1 cellular context compared by ENCODE assay signal in the genomic region with DNA sequence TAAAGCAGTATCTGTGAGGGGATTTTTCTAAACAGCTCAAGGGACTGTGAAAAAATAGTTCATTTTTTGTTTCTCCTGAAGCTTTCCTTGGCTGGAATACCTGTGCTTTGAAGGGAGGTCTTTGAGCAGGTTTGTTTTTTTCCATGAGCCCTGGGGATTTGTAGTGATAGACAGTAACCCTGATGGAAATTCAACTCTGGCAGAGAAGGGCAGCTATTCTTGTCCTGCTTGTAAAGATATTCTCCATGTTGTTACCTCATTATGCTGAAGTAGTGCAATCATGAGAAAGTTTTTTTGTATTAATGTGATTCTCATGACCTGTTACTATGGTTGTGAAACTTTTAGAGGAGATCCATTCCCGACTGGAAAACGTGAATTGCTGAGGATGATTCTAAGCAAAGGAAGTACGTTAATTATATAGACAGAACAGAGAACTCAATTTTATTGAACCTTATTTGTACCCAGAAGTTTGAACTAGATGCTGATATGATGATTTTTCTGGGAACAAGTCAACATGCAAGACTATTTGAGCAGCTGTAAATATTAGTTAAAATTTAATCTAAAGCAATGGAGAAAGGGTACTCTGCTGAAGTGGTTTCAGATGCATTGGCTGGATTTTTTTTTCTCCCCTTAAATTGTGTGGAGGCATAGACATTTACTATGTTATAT.
TF ChIP-seq lines count a peak whose summit lies in the region.

No MANE protein-coding gene starts in this region.

TF ChIP-seq in K562, 482 proteins besides CTCF, POLR2A, EP300 and RAD21 (continued from another document):
- TF ChIP-seq, protein P1, sequence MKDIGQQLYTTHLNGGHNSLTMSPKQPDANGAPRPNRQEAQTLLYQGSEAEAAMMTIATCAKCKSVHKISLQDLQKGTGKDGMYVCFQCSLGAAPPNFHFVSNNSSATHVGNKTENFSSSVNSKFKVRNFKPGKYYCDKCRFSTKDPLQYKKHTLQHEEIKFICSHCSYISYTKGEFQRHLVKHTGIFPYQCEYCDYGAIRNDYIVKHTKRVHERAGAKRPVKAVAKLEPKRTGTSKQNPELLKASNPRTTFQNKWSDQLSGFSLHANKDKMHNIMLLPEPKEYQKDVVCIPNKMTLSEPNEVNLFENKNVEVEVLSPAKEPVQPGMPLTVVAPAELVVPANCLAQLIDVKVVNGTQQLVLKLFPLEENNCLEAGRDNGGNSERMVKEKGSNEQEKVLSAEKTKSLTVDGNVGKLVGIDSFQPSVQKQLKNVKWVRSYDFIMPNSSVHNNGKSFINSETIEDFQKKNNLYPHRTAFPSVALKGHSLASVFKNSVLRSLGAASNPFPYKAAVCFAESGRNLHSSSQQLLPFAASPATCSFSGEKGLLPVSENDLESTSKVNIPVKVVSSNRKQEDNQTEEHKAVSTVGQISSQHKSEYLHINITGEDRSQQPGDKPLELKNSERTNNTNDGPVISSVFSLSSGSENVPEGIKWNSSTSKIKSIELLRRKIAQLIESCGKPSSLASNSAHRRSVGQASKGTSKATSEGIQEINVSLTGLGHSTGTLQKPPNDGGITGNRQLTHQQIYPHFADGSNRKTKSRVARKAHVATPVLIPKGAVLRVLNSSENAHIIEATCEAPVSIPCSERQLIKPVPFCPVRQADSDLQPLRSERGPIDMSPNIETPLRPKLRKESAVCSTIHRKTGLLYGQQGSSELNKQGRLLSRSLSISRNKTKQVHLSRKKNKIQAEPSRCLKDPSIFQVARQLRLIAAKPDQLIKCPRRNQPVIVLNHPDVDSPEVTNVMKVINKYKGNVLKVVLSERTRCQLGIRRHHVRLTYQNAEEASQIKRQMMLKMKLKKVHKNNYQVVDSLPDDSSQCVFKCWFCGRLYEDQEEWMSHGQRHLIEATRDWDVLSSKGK (CRISPR knock-in tag; IDR thresholded peaks at IDR 0.05): no peak
- TF ChIP-seq ZNF212 (CRISPR knock-in tag; IDR thresholded peaks at IDR 0.05): no peak
- TF ChIP-seq U2AF1 (optimal IDR thresholded peaks at IDR 0.05; ENCODE audit: low read depth, low read length): no peak
- no peak for TF ChIP-seq PHB2 (IDR thresholded peaks at IDR 0.05; ENCODE audit: low read depth)
- TF ChIP-seq CBFA2T3 (IDR thresholded peaks at IDR 0.05): no peak
- TF ChIP-seq NR2F6 (CRISPR knock-in tag; IDR thresholded peaks at IDR 0.05): no peak
- TF ChIP-seq BMI1 (IDR thresholded peaks at IDR 0.05; ENCODE audit: low read length): no peak
- TF ChIP-seq, protein P2, sequence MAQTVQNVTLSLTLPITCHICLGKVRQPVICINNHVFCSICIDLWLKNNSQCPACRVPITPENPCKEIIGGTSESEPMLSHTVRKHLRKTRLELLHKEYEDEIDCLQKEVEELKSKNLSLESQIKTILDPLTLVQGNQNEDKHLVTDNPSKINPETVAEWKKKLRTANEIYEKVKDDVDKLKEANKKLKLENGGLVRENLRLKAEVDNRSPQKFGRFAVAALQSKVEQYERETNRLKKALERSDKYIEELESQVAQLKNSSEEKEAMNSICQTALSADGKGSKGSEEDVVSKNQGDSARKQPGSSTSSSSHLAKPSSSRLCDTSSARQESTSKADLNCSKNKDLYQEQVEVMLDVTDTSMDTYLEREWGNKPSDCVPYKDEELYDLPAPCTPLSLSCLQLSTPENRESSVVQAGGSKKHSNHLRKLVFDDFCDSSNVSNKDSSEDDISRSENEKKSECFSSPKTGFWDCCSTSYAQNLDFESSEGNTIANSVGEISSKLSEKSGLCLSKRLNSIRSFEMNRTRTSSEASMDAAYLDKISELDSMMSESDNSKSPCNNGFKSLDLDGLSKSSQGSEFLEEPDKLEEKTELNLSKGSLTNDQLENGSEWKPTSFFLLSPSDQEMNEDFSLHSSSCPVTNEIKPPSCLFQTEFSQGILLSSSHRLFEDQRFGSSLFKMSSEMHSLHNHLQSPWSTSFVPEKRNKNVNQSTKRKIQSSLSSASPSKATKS (CRISPR knock-in tag; IDR thresholded peaks at IDR 0.05): no peak
- TF ChIP-seq, protein P3, sequence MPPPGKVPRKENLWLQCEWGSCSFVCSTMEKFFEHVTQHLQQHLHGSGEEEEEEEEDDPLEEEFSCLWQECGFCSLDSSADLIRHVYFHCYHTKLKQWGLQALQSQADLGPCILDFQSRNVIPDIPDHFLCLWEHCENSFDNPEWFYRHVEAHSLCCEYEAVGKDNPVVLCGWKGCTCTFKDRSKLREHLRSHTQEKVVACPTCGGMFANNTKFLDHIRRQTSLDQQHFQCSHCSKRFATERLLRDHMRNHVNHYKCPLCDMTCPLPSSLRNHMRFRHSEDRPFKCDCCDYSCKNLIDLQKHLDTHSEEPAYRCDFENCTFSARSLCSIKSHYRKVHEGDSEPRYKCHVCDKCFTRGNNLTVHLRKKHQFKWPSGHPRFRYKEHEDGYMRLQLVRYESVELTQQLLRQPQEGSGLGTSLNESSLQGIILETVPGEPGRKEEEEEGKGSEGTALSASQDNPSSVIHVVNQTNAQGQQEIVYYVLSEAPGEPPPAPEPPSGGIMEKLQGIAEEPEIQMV (tag; conservative IDR thresholded peaks at IDR 0.05; ENCODE audit: low read depth): no peak
- no peak for TF ChIP-seq NELFE (IDR thresholded peaks at IDR 0.05; ENCODE audit: insufficient read depth, insufficient read length)
- TF ChIP-seq BCL6 (CRISPR knock-in tag; IDR thresholded peaks at IDR 0.05): no peak
- TF ChIP-seq, protein P4, sequence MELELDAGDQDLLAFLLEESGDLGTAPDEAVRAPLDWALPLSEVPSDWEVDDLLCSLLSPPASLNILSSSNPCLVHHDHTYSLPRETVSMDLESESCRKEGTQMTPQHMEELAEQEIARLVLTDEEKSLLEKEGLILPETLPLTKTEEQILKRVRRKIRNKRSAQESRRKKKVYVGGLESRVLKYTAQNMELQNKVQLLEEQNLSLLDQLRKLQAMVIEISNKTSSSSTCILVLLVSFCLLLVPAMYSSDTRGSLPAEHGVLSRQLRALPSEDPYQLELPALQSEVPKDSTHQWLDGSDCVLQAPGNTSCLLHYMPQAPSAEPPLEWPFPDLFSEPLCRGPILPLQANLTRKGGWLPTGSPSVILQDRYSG (tag; conservative IDR thresholded peaks at IDR 0.05; ENCODE audit: low read depth): no peak
- TF ChIP-seq EHMT2 (IDR thresholded peaks at IDR 0.05): no peak
- TF ChIP-seq HMG20B (CRISPR knock-in tag; IDR thresholded peaks at IDR 0.05): no peak
- TF ChIP-seq ELF4 (CRISPR knock-in tag; IDR thresholded peaks at IDR 0.05): no peak
